8 cellular contexts compared by ENCODE assay signal in genomic region chr14:68733086-68733621, GRCh38. TPM values are rescaled to one million over a fixed set of nuclear protein-coding genes. Genes with fewer than 3 reads are reported as not detected.
DNase-seq lines count a peak whose midpoint lies in the region; ATAC-seq, FAIRE-seq and TF ChIP-seq lines count a peak whose summit lies in the region.

No MANE protein-coding gene starts in this region.

- intact Hi-C loops in K562 (cut with micrococcal nuclease), result no loop called here

- DNase-seq in CD4-positive, CD25-positive, alpha-beta regulatory T cell, result peak in 1 of 3 donors; percentile 21
- DNase-seq in K562 (ENCODE audit: extremely low read depth in 1 of 4, low spot score in 3 of 4) (no peak), chondrocyte (ENCODE audit: low spot score) (no peak), GM19239 (ENCODE audit: insufficient read length, low spot score) (no peak), epidermal melanocyte (ENCODE audit: insufficient read length, low spot score) (no peak)

- no peaks in the 10 kb centered on the region for H3K79me2 ChIP-seq in Loucy (ENCODE audit: insufficient read depth, low read length)
- H3K79me2 ChIP-seq in K562 (ENCODE audit: control insufficient read depth, insufficient read depth, low read length), result no peaks in the 10 kb centered on the region

- no peak for TF ChIP-seq EP300 in K562 (IDR thresholded peaks at IDR 0.05; ENCODE audit: low read length)

- no peaks in the 10 kb centered on the region for H3K9me3 Mint-ChIP-seq in CD4-positive, CD25-positive, alpha-beta regulatory T cell
- H3K9me3 Mint-ChIP-seq in nephron, result no peaks in the 10 kb centered on the region
- no peaks in the 10 kb centered on the region for H3K9me3 Mint-ChIP-seq in chondrocyte (ENCODE audit: low read depth)

- 68% methylated on average over 10 of the region's 10 CpGs for WGBS in K562 (ENCODE audit: insufficient coverage, low coverage, missing lambda C conversion rate)

- no peak overlapping the region for H2AFZ ChIP-seq in Loucy (ENCODE audit: low read length)
- peak overlapping the region; percentile 40; the same call in 1 of the 2 replicates for H2AFZ ChIP-seq in K562 (ENCODE audit: low read depth, low read length)

- H3K27ac Mint-ChIP-seq in CD4-positive, CD25-positive, alpha-beta regulatory T cell, result peak overlapping the region; percentile 51 to 93 (median 79)
- peak overlapping the region; percentile 63 to 88 (median 83) for H3K27ac Mint-ChIP-seq in nephron
- no peak overlapping the region for H3K27ac Mint-ChIP-seq in chondrocyte (ENCODE audit: unreplicated experiment)

- FAIRE-seq in K562 (lab: Jason Lieb, UNC) (no peak), GM19239 (lab: Jason Lieb, UNC) (no peak)

- CTCF ChIA-PET in K562 (lab: Yijun Ruan, JAX; ENCODE audit: low intra/inter-chr PET ratio), result no interaction called here

- H3K4me3 Mint-ChIP-seq in CD4-positive, CD25-positive, alpha-beta regulatory T cell, result peak overlapping the region in 2 of 4 donors; percentile 19 to 62
- H3K4me3 Mint-ChIP-seq in nephron, result no peak overlapping the region
- H3K4me3 Mint-ChIP-seq in chondrocyte (ENCODE audit: unreplicated experiment), result no peak overlapping the region

- H3K4me1 Mint-ChIP-seq in CD4-positive, CD25-positive, alpha-beta regulatory T cell, result peaks cover 23 to 77% (median 47%) of the 10 kb centered on the region in 4 donors
- peaks cover 87% of the 10 kb centered on the region for H3K4me1 Mint-ChIP-seq in nephron
- H3K4me1 Mint-ChIP-seq in chondrocyte (ENCODE audit: low read depth), result peaks cover 17% of the 10 kb centered on the region

- H3K4me3 ChIP-seq in CD4-positive, CD25-positive, alpha-beta regulatory T cell (ENCODE audit: low read depth, low read length), result peak overlapping the region; percentile 10
- H3K4me3 ChIP-seq in Loucy (ENCODE audit: low read length, poor library complexity, severe bottlenecking) (peak overlapping the region; percentile 50), K562 (no peak overlapping the region)

- H3K27me3 ChIP-seq in CD4-positive, CD25-positive, alpha-beta regulatory T cell (ENCODE audit: control insufficient read depth, insufficient read depth, low read length), result no peaks in the 10 kb centered on the region
- no peaks in the 10 kb centered on the region for H3K27me3 ChIP-seq in Loucy (ENCODE audit: insufficient read depth, low read length, poor library complexity, severe bottlenecking)
- H3K27me3 ChIP-seq in K562 (ENCODE audit: control insufficient read depth in 2 of 2, insufficient read depth in 2 of 2, low read length in 2 of 2), result no peaks in the 10 kb centered on the region

- in situ Hi-C loops in K562 (cut with MboI), result no loop called here

- no peak for ATAC-seq in CD4-positive, CD25-positive, alpha-beta regulatory T cell (ENCODE audit: low read depth in 2 of 2)
- no peak for ATAC-seq in K562
- ATAC-seq in HG02885 (IDR thresholded peaks at IDR 0.05; ENCODE audit: poor library complexity, unreplicated experiment), result no peak

- H3K36me3 ChIP-seq in CD4-positive, CD25-positive, alpha-beta regulatory T cell (ENCODE audit: control insufficient read depth, insufficient read depth, low read length), result no peaks in the 10 kb centered on the region
- H3K36me3 ChIP-seq in Loucy (ENCODE audit: insufficient read depth, low read length), result no peaks in the 10 kb centered on the region
- H3K36me3 ChIP-seq in K562 (ENCODE audit: control insufficient read depth, insufficient read depth, low read length), result no peaks in the 10 kb centered on the region

- H3K9me2 ChIP-seq in Loucy (replicated peaks; ENCODE audit: low read depth, low read length), result no peaks in the 10 kb centered on the region

- peaks cover 10% of the 10 kb centered on the region; the same call in 1 of the 2 replicates for H3F3A ChIP-seq in Loucy (ENCODE audit: low read depth)

- peak overlapping the region; percentile 50 for H3K27ac ChIP-seq in CD4-positive, CD25-positive, alpha-beta regulatory T cell (ENCODE audit: insufficient read depth, low read length, poor library complexity, severe bottlenecking)
- H3K27ac ChIP-seq in K562 (ENCODE audit: extremely low read depth, low read depth, low read length), result no peak overlapping the region

- H4K20me1 ChIP-seq in Loucy (ENCODE audit: insufficient read depth, low read length, poor library complexity, severe bottlenecking) (no peaks in the 10 kb centered on the region), K562 (replicated peaks; ENCODE audit: control insufficient read depth, insufficient read depth, low read length) (no peaks in the 10 kb centered on the region)

- no peak for TF ChIP-seq RAD21 in K562 (CRISPR knock-in tag; conservative IDR thresholded peaks at IDR 0.05 in 1 of 2, IDR thresholded peaks at IDR 0.05 in 1 of 2)

- no peaks in the 10 kb centered on the region for H3K9me1 ChIP-seq in K562 (ENCODE audit: control insufficient read depth, insufficient read depth, low read length)

- POLR2A ChIA-PET in K562 (lab: Yijun Ruan, JAX), result no interaction called here

- H3K9me3 ChIP-seq in CD4-positive, CD25-positive, alpha-beta regulatory T cell (ENCODE audit: control insufficient read depth in 2 of 2, low read length in 2 of 2), result no peaks in the 10 kb centered on the region
- H3K9me3 ChIP-seq in Loucy (ENCODE audit: insufficient read depth, low read depth, low read length) (no peaks in the 10 kb centered on the region), K562 (replicated peaks; ENCODE audit: control insufficient read depth, insufficient read depth, low read depth, low read length) (no peaks in the 10 kb centered on the region)

- no peak for TF ChIP-seq POLR2A in K562 (conservative IDR thresholded peaks at IDR 0.05)

- H3K36me3 Mint-ChIP-seq in CD4-positive, CD25-positive, alpha-beta regulatory T cell, result no peaks in the 10 kb centered on the region
- H3K36me3 Mint-ChIP-seq in nephron (ENCODE audit: low read depth) (no peaks in the 10 kb centered on the region), chondrocyte (ENCODE audit: low read depth) (no peaks in the 10 kb centered on the region)

- peak overlapping the region; percentile 72 for H3K4me2 ChIP-seq in Loucy (ENCODE audit: low read depth, low read length, poor library complexity, severe bottlenecking)
- no peak overlapping the region for H3K4me2 ChIP-seq in K562 (ENCODE audit: insufficient read depth, low read length)

- TF ChIP-seq CTCF in Loucy (conservative IDR thresholded peaks at IDR 0.05; ENCODE audit: low read length), result no peak
- no peak for TF ChIP-seq CTCF in K562 (IDR thresholded peaks at IDR 0.05 in 2 of 3, conservative IDR thresholded peaks at IDR 0.05 in 1 of 3; ENCODE audit: insufficient read depth in 2 of 3, low read depth in 1 of 3, low read length in 3 of 3)
- no peak for TF ChIP-seq CTCF in nephron (IDR thresholded peaks at IDR 0.05; ENCODE audit: unreplicated experiment in 3 of 3)
- no peak for TF ChIP-seq CTCF in chondrocyte (IDR thresholded peaks at IDR 0.05)

- H3K9ac ChIP-seq in Loucy (ENCODE audit: low read depth, low read length, poor library complexity, severe bottlenecking) (peak overlapping the region; percentile 66), K562 (ENCODE audit: insufficient read depth in 1 of 2, low read depth in 2 of 2, low read length in 2 of 2) (no peak overlapping the region)

- H3K27me3 Mint-ChIP-seq in CD4-positive, CD25-positive, alpha-beta regulatory T cell, result no peaks in the 10 kb centered on the region
- H3K27me3 Mint-ChIP-seq in nephron (ENCODE audit: low read depth) (peaks cover 6% of the 10 kb centered on the region), chondrocyte (ENCODE audit: low read depth) (no peaks in the 10 kb centered on the region)

- BruUV-seq in K562 (replicated peaks; lab: Mats Ljungman, UMichigan), result no TSS peak

- peaks cover 50% of the 10 kb centered on the region for H3K4me1 ChIP-seq in CD4-positive, CD25-positive, alpha-beta regulatory T cell (ENCODE audit: control insufficient read depth, insufficient read depth, low read length, poor library complexity, severe bottlenecking)
- H3K4me1 ChIP-seq in Loucy (ENCODE audit: insufficient read depth, low read length, poor library complexity, severe bottlenecking), result peaks cover 78% of the 10 kb centered on the region
- H3K4me1 ChIP-seq in K562 (replicated peaks in 1 of 2; ENCODE audit: control insufficient read depth in 2 of 2, insufficient read depth in 2 of 2, low read length in 2 of 2), result peaks cover 5 to 15% of the 10 kb centered on the region in 2 experiments; a peak in 4 of 5 replicates

TF ChIP-seq in K562, 482 proteins besides CTCF, POLR2A, EP300 and RAD21 (continues in another document):
- TF ChIP-seq SP1 (CRISPR knock-in tag; IDR thresholded peaks at IDR 0.05) (no peak), ZNF384 (IDR thresholded peaks at IDR 0.05; ENCODE audit: low read depth, low read length) (no peak), NELFE (IDR thresholded peaks at IDR 0.05; ENCODE audit: insufficient read depth, insufficient read length) (no peak), NFRKB (IDR thresholded peaks at IDR 0.05; ENCODE audit: low read depth) (no peak), ZNF57 (CRISPR knock-in tag; IDR thresholded peaks at IDR 0.05) (no peak), TCFL5 (CRISPR knock-in tag; conservative IDR thresholded peaks at IDR 0.05) (no peak), ZNF41 (CRISPR knock-in tag; conservative IDR thresholded peaks at IDR 0.05) (no peak), SAFB2 (IDR thresholded peaks at IDR 0.05; ENCODE audit: borderline replicate concordance, low read depth, low read length, severe bottlenecking) (no peak), E2F3 (CRISPR knock-in tag; IDR thresholded peaks at IDR 0.05) (no peak), SRSF3 (IDR thresholded peaks at IDR 0.05; ENCODE audit: insufficient read depth, low read length) (no peak)

RNA-seq across cellular contexts. Expression of gene ZFP36L1, which starts 59.7 kb away (rescaled TPM):
- 200 TPM for total RNA-seq in CD4-positive, CD25-positive, alpha-beta regulatory T cell
- 100 to 1,000 TPM in 2 of 4 donors, 10 to 100 TPM in 2; 78.5 to 116 (median 105) TPM for polyA plus RNA-seq in CD4-positive, CD25-positive, alpha-beta regulatory T cell
- total RNA-seq in K562 (2011; cell fraction: chromatin; rRNA removed; ENCODE audit: low replicate concordance), result 11.8 and 14.3 TPM in 2 replicates
- total RNA-seq in K562 (2011; cell fraction: nucleolus; rRNA removed), result 10.0 and 12.0 TPM in 2 replicates
- total RNA-seq in K562 (2011; cell fraction: nucleoplasm; rRNA removed), result 10.0 and 20.1 TPM in 2 replicates
- total RNA-seq in K562 (2014; rRNA removed) (5.3 and 6.2 TPM in 2 replicates), K562 (2014; rRNA removed; fragmentation: Illumina TruSeq; extraction: Trizol) (3.2 and 4.0 TPM in 2 replicates), K562 (2015; rRNA removed; fragmentation: Illumina TruSeq; extraction: Trizol) (3.7 and 3.8 TPM in 2 replicates), K562 (2021) (26.6 and 27.2 TPM in 2 replicates), chondrocyte (82.5 to 195 TPM (median 180 TPM) in 3 replicates)
- polyA plus RNA-seq in K562 (2011; rRNA removed) (3.7 and 6.6 TPM in 2 replicates), K562 (2014; fragmentation: Illumina TruSeq; extraction: Trizol) (13.7 and 15.5 TPM in 2 replicates), K562 (2014; fragmentation: Nextera tagmentation; extraction: Ambion mirVana) (1 to 10 TPM; 1.3 to 3.2 TPM), K562 (2014; rRNA removed) (11.1 and 11.7 TPM in 2 replicates)
- polyA plus RNA-seq in K562 (2011; cell fraction: cytosol; rRNA removed), result 10.0 and 19.9 TPM in 2 replicates
- polyA plus RNA-seq in K562 (2011; cell fraction: nucleus; rRNA removed), result 14.4 and 33.2 TPM in 2 replicates
- 9.5 and 18.5 TPM in 2 replicates for polyA plus RNA-seq in K562 (2012)
- polyA minus RNA-seq in K562 (2011; rRNA and poly(A)+ RNA removed), result 3.1 TPM in 2 replicates
- polyA minus RNA-seq in K562 (2011; cell fraction: cytosol; rRNA and poly(A)+ RNA removed), result 15.1 and 34.9 TPM in 2 replicates
- 9.0 and 10.3 TPM in 2 replicates for polyA minus RNA-seq in K562 (2011; cell fraction: nucleus; rRNA and poly(A)+ RNA removed)
